Comparison of ENCODE assay signal across 8 cellular contexts in genomic region chr11:46674463-46675287, GRCh38. TPM values are rescaled to one million over a fixed set of nuclear protein-coding genes. Genes with fewer than 3 reads are reported as not detected.
A peak's percentile ranks its signal among the peaks of the same experiment; 100 is the strongest.
DNase-seq lines count a peak whose midpoint lies in the region; ATAC-seq and TF ChIP-seq lines count a peak whose summit lies in the region.

No MANE protein-coding gene starts in this region.

- peaks cover 11% of the 10 kb centered on the region for H3K4me1 ChIP-seq in foreskin keratinocyte

- H3K27ac ChIP-seq in HL-60 (replicated peaks) = peak overlapping the region; percentile 88
- no peak overlapping the region for H3K27ac ChIP-seq in foreskin keratinocyte

- TF ChIP-seq CTCF in HL-60 (IDR thresholded peaks at IDR 0.05; ENCODE audit: insufficient read depth, low read length) (no peak), foreskin keratinocyte (conservative IDR thresholded peaks at IDR 0.05) (no peak), progenitor cell of endocrine pancreas (IDR thresholded peaks at IDR 0.05; ENCODE audit: unreplicated experiment) (no peak), GM13977 (IDR thresholded peaks at IDR 0.05; ENCODE audit: extremely low read depth, insufficient read depth, missing control alignments) (no peak)

- no peak overlapping the region for H3K4me3 ChIP-seq in HL-60 (replicated peaks; ENCODE audit: insufficient read depth, low read length)

- H3K27me3 ChIP-seq in HL-60 (ENCODE audit: insufficient read depth, poor library complexity, severe bottlenecking) = no peaks in the 10 kb centered on the region
- no peaks in the 10 kb centered on the region for H3K27me3 ChIP-seq in foreskin keratinocyte

- peak overlapping the region; percentile 80 for H3K27ac Mint-ChIP-seq in progenitor cell of endocrine pancreas

- H3K4me1 Mint-ChIP-seq in progenitor cell of endocrine pancreas (ENCODE audit: low read depth) = peaks cover 4% of the 10 kb centered on the region

- H3K36me3 Mint-ChIP-seq in progenitor cell of endocrine pancreas (ENCODE audit: insufficient read depth) = peaks cover 11% of the 10 kb centered on the region

- H3K27me3 Mint-ChIP-seq in progenitor cell of endocrine pancreas = no peaks in the 10 kb centered on the region

- peak in 1 of 2 experiments; percentile 88 for DNase-seq in HL-60 (ENCODE audit: low read depth in 1 of 2, low spot score in 1 of 2)
- peak; percentile 10 for DNase-seq in T1000 (lab: John Stamatoyannopoulos, UW)
- DNase-seq in foreskin keratinocyte = no peak
- no peak for DNase-seq in progenitor cell of endocrine pancreas (ENCODE audit: low spot score, unreplicated experiment)
- DNase-seq in GM13977 (ENCODE audit: low spot score) = no peak

- H3K9me3 Mint-ChIP-seq in progenitor cell of endocrine pancreas (ENCODE audit: low read depth) = no peaks in the 10 kb centered on the region

- ATAC-seq in foreskin keratinocyte (peak; percentile 5), GM21619 (IDR thresholded peaks at IDR 0.05; ENCODE audit: unreplicated experiment) (no peak), HG02798 (IDR thresholded peaks at IDR 0.05; ENCODE audit: poor library complexity, unreplicated experiment) (no peak), HG03342 (IDR thresholded peaks at IDR 0.05; ENCODE audit: unreplicated experiment) (no peak)

- in situ Hi-C loops in GM13977 (cut with MboI; ENCODE audit: low pct_unique_long_range_greater_than_20kb, low sequenced_read_pairs, unreplicated experiment) = no loop called here

- no peak overlapping the region for H3K4me3 Mint-ChIP-seq in progenitor cell of endocrine pancreas (ENCODE audit: low read depth)

RNA-seq across cellular contexts. Expression of gene ARHGAP1, which starts 25.7 kb away (rescaled TPM):
- 53.5 and 55.5 TPM in 2 replicates for total RNA-seq in foreskin keratinocyte
- polyA plus RNA-seq in foreskin keratinocyte = 42.3 and 43.4 TPM in 2 replicates
- total RNA-seq in progenitor cell of endocrine pancreas = 39.0 and 39.8 TPM in 2 replicates

RNA-seq across cellular contexts. Expression of gene ZNF408, which starts 26.2 kb away (rescaled TPM):
- total RNA-seq in foreskin keratinocyte (9.5 and 10.0 TPM in 2 replicates), progenitor cell of endocrine pancreas (11.6 and 13.7 TPM in 2 replicates)
- polyA plus RNA-seq in foreskin keratinocyte = 9.5 and 10.9 TPM in 2 replicates

RNA-seq across cellular contexts. Expression of gene F2, which starts 44.3 kb away (rescaled TPM):
- total RNA-seq in foreskin keratinocyte = not detected in 2 replicates
- polyA plus RNA-seq in foreskin keratinocyte = 0.03 TPM in 1 of 2 replicates, not detected in the other
- 21.8 and 22.8 TPM in 2 replicates for total RNA-seq in progenitor cell of endocrine pancreas

RNA-seq across cellular contexts. Expression of gene ATG13, which starts 57.3 kb away (rescaled TPM):
- 31.5 and 36.4 TPM in 2 replicates for total RNA-seq in foreskin keratinocyte
- 32.1 and 38.1 TPM in 2 replicates for polyA plus RNA-seq in foreskin keratinocyte
- 65.6 and 69.8 TPM in 2 replicates for total RNA-seq in progenitor cell of endocrine pancreas

RNA-seq across cellular contexts. Expression of gene HARBI1, which starts 57.6 kb away (rescaled TPM):
- 4.8 and 5.0 TPM in 2 replicates for total RNA-seq in foreskin keratinocyte
- 3.5 TPM in 2 replicates for polyA plus RNA-seq in foreskin keratinocyte
- 7.9 and 9.0 TPM in 2 replicates for total RNA-seq in progenitor cell of endocrine pancreas

Comparison
In these comparisons a context has a peak if more than half of its experiments do, and no peak if none do; other contexts are left out.
1. RNA of gene F2, which starts 44.3 kb away (total RNA-seq): 21.8 to 22.8 TPM in progenitor cell of endocrine pancreas; not detected in foreskin keratinocyte; every median in the first group is over 10 times any median in the second.